27 cellular contexts compared by ENCODE assay signal in the genomic region with DNA sequence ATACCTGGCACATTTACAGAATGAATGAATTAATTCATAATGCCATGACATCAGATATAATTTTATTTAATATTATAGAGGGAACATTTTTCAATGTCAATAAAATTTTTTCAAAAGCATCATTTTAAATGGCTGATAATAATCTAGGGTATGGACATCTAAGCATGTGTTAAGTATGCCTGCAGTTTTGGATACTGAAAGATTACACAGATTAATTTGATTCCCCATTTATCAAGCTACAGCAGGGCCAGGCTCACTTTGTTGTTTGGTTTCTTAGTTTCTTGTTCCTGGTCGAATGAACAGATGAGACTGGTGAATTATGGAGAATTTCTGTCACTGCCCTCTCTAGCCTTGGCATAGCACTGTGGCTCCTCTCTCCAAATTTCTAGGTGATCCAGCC.
"Had no signal": no experiment of that assay in that cellular context is flagged by ENCODE, and none has a peak within 500 bp of the region (broad histone marks: within the 10 kb centered on the region; RNA-seq: fewer than 3 reads in every experiment).

No MANE protein-coding gene starts in this region.

- FAIRE-seq: urothelium cell line had no signal

- H3K4me3 ChIP-seq: stomach, suprapubic skin, testis, thoracic aorta, thyroid gland, tibial artery, tibial nerve, transverse colon, upper lobe of left lung, upper lobe of right lung, uterus, vagina had no signal

- H3K4me1 ChIP-seq: testis, vagina had no signal

- H3K27me3 ChIP-seq: stomach, testis, thyroid gland, tibial nerve, transverse colon, upper lobe of left lung, upper lobe of right lung, uterus, vagina had no signal

- H3K9me3 ChIP-seq: stomach, suprapubic skin, testis, thoracic aorta, thyroid gland, tibial artery, tibial nerve, transverse colon, upper lobe of left lung, upper lobe of right lung, uterus, vagina had no signal

- H3K27ac ChIP-seq: stomach, suprapubic skin, testis, thoracic aorta, tibial artery, tibial nerve, transverse colon, upper lobe of left lung, upper lobe of right lung, uterus, vagina had no signal

- ATAC-seq: stimulated activated effector memory CD8-positive, alpha-beta T cell treated with anti-CD3 and anti-CD28 coated beads, Interleukin-12 subunit alpha, Interleukin-12 subunit beta, amount 100 ng/mL, for 72 hours; stimulated activated memory B cell treated with anti-CD40 and anti-IgM and Interleukin-4, amounts not matched to agents 10 μg/mL and 1 μg/mL and 100 μg/mL, for 72 hours; stimulated activated naive B cell treated with anti-CD40 and anti-IgM and Interleukin-4, amounts not matched to agents 10 μg/mL and 1 μg/mL and 100 μg/mL, for 72 hours; stimulated activated naive CD8-positive, alpha-beta T cell treated with anti-CD3 and anti-CD28 coated beads, Interleukin-15, amount 100 ng/mL, for 72 hours; stimulated activated naive CD8-positive, alpha-beta T cell treated with anti-CD3 and anti-CD28 coated beads, Interleukin-15, Interleukin-2, amounts not matched to agents 100 U/mL and 50 U/mL, for 24 hours; upper lobe of right lung had no signal

- DNase-seq: stimulated activated CD4-positive, alpha-beta T cell treated with anti-CD3 and anti-CD28 coated beads, Interleukin-2, amount 100 ng/mL, for 48 hours; stimulated activated CD4-positive, alpha-beta T cell treated with anti-CD3 and anti-CD28 coated beads, Interleukin-4, amount 100 ng/mL, for 1 hour; stimulated activated CD4-positive, alpha-beta T cell treated with anti-CD3 and anti-CD28 coated beads, Interleukin-4, amount 100 ng/mL, for 24 hours; stimulated activated CD4-positive, alpha-beta T cell treated with anti-CD3 and anti-CD28 coated beads, Interleukin-4, amount 100 ng/mL, for 4 hours; stimulated activated CD8-positive, alpha-beta memory T cell treated with anti-CD3 and anti-CD28 coated beads, Interleukin-4, amount 100 ng/mL, for 48 hours; stimulated activated naive B cell treated with anti-CD40 and anti-IgM and Interleukin-4, amounts not matched to agents 10 μg/mL and 1 μg/mL and 100 μg/mL, for 72 hours; stimulated activated naive CD4-positive, alpha-beta T cell; stimulated activated naive CD4-positive, alpha-beta T cell treated with Interleukin-2 at 50 U/mL for 16 hours; stimulated activated naive CD8-positive, alpha-beta T cell treated with anti-CD3 and anti-CD28 coated beads, Interleukin-15, amount 100 ng/mL, for 72 hours; stimulated activated naive CD8-positive, alpha-beta T cell treated with anti-CD3 and anti-CD28 coated beads, Interleukin-15, Interleukin-2, amounts not matched to agents 100 U/mL and 50 U/mL, for 24 hours; stomach; substantia nigra; testis; tibial artery; transverse colon; trophoblast cell; upper lobe of left lung; upper lobe of right lung; uterus had no signal

- H3K36me3 ChIP-seq: stomach, suprapubic skin, thoracic aorta, thyroid gland, tibial artery, tibial nerve, transverse colon, upper lobe of left lung, upper lobe of right lung, uterus, vagina had no signal
